Comparison of ENCODE assay signal across 1 cellular context in the genomic region with DNA sequence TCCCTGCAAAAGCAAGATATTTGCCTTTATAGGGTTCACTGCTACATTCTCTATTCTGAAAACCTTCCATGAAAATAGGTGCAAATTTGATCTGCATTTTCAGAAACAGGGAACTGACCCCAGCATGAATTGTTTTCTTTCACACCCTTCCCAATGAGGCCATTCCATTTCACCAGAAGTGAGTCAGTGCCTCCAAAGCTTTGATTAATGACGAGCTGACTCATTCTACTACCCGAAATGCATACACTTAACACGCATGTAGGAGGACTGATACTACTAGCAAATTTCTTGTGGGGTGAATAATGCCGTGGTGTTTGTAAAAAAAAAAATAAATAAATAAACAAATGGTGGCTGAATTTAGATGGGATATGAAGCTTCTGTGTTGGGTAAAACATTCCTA.
TF ChIP-seq lines count a peak whose summit lies in the region.

No MANE protein-coding gene starts in this region.

TF ChIP-seq in K562, 482 proteins besides CTCF, POLR2A, EP300 and RAD21 (continued from another document):
- TF ChIP-seq JUN (IDR thresholded peaks at IDR 0.05; ENCODE audit: borderline replicate concordance, low read depth, low read length) (peak; percentile 87), JUN (CRISPR knock-in tag; IDR thresholded peaks at IDR 0.05; ENCODE audit: borderline replicate concordance) (no peak), ATF6 (CRISPR knock-in tag; IDR thresholded peaks at IDR 0.05) (no peak), SRSF1 (IDR thresholded peaks at IDR 0.05; ENCODE audit: low read depth, low read length) (no peak), SRSF3 (IDR thresholded peaks at IDR 0.05; ENCODE audit: insufficient read depth, low read length) (no peak), MEF2A (IDR thresholded peaks at IDR 0.05; ENCODE audit: control insufficient read depth, low read depth, low read length) (no peak), MAFK (IDR thresholded peaks at IDR 0.05; ENCODE audit: low read length) (peak; percentile 59; the same call in 1 of the 2 replicates), CBFA2T3 (IDR thresholded peaks at IDR 0.05) (0 out of 2 replicates have a peak, but pooled peaks have one; percentile 33), TRIM24 (IDR thresholded peaks at IDR 0.05) (no peak), SMARCA4 (IDR thresholded peaks at IDR 0.05) (peak; percentile 77), DPF2 (IDR thresholded peaks at IDR 0.05) (peak; percentile 85), L3MBTL2 (IDR thresholded peaks at IDR 0.05) (no peak), SMARCC2 (IDR thresholded peaks at IDR 0.05; ENCODE audit: low read depth) (0 out of 2 replicates have a peak, but pooled peaks have one; percentile 55), MEIS2 (IDR thresholded peaks at IDR 0.05; ENCODE audit: partially characterized antibody) (peak; percentile 97), POLR3G (IDR thresholded peaks at IDR 0.05; ENCODE audit: extremely low read depth, insufficient read length, insufficient replicate concordance) (no peak), ZNF75A (CRISPR knock-in tag; IDR thresholded peaks at IDR 0.05) (no peak), ZNF384 (IDR thresholded peaks at IDR 0.05; ENCODE audit: low read depth, low read length) (peak; percentile 46; the same call in 1 of the 2 replicates), NCOR1 (IDR thresholded peaks at IDR 0.05) (no peak), ZNF707 (CRISPR knock-in tag; conservative IDR thresholded peaks at IDR 0.05) (no peak), ARNT (IDR thresholded peaks at IDR 0.05) (0 out of 4 replicates have a peak, but pooled peaks of 1 of the 2 experiments have one; percentile 31), MAFG (tag; conservative IDR thresholded peaks at IDR 0.05) (peak; percentile 74), FOS (IDR thresholded peaks at IDR 0.05; ENCODE audit: extremely low read depth, insufficient read length) (peak; percentile 31), KAT2B (IDR thresholded peaks at IDR 0.05; ENCODE audit: low read depth, low read length) (no peak), PPARD (CRISPR knock-in tag; IDR thresholded peaks at IDR 0.05) (no peak), CREM (IDR thresholded peaks at IDR 0.05; ENCODE audit: low read depth) (no peak), HES1 (IDR thresholded peaks at IDR 0.05; ENCODE audit: low read depth) (peak; percentile 61; the same call in 1 of the 2 replicates), OTX1 (CRISPR knock-in tag; IDR thresholded peaks at IDR 0.05) (no peak), TRIM25 (IDR thresholded peaks at IDR 0.05; ENCODE audit: borderline replicate concordance) (no peak), ETV6 (IDR thresholded peaks at IDR 0.05; ENCODE audit: borderline replicate concordance in 1 of 2, low read depth in 2 of 2, low read length in 1 of 2) (no peak), ETV6 (CRISPR knock-in tag; IDR thresholded peaks at IDR 0.05; ENCODE audit: borderline replicate concordance) (no peak), SMARCE1 (IDR thresholded peaks at IDR 0.05) (peak; percentile 80), MAZ (CRISPR knock-in tag; conservative IDR thresholded peaks at IDR 0.05 in 1 of 2, IDR thresholded peaks at IDR 0.05 in 1 of 2) (no peak), MAFF (IDR thresholded peaks at IDR 0.05; ENCODE audit: low read length) (peak; percentile 30; the same call in 1 of the 2 replicates), ZNF316 (IDR thresholded peaks at IDR 0.05) (peak; percentile 50), SLC30A9 (CRISPR knock-in tag; IDR thresholded peaks at IDR 0.05) (no peak), ZNF318 (IDR thresholded peaks at IDR 0.05; ENCODE audit: borderline replicate concordance in 1 of 2, low read depth in 1 of 2) (no peak), HMG20B (CRISPR knock-in tag; IDR thresholded peaks at IDR 0.05) (no peak), TEAD4 (IDR thresholded peaks at IDR 0.05; ENCODE audit: low read length) (peak; percentile 54; the same call in 1 of the 2 replicates), TEAD4 (CRISPR knock-in tag; IDR thresholded peaks at IDR 0.05; ENCODE audit: borderline replicate concordance) (no peak), NR3C1 (CRISPR knock-in tag; IDR thresholded peaks at IDR 0.05) (no peak), ZBTB17 (CRISPR knock-in tag; IDR thresholded peaks at IDR 0.05) (no peak), NFRKB (IDR thresholded peaks at IDR 0.05; ENCODE audit: low read depth) (no peak), SMAD1 (IDR thresholded peaks at IDR 0.05; ENCODE audit: low read depth, low read length, partially characterized antibody) (no peak), HDAC8 (tag; IDR thresholded peaks at IDR 0.05) (no peak), CBFB (CRISPR knock-in tag; IDR thresholded peaks at IDR 0.05) (no peak), PKNOX1 (IDR thresholded peaks at IDR 0.05) (peak; percentile 85), NR1H2 (CRISPR knock-in tag; IDR thresholded peaks at IDR 0.05) (no peak)
- TF ChIP-seq, protein P1, sequence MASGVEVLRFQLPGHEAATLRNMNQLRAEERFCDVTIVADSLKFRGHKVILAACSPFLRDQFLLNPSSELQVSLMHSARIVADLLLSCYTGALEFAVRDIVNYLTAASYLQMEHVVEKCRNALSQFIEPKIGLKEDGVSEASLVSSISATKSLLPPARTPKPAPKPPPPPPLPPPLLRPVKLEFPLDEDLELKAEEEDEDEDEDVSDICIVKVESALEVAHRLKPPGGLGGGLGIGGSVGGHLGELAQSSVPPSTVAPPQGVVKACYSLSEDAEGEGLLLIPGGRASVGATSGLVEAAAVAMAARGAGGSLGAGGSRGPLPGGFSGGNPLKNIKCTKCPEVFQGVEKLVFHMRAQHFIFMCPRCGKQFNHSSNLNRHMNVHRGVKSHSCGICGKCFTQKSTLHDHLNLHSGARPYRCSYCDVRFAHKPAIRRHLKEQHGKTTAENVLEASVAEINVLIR (CRISPR knock-in tag; IDR thresholded peaks at IDR 0.05): no peak
- TF ChIP-seq, protein P2, sequence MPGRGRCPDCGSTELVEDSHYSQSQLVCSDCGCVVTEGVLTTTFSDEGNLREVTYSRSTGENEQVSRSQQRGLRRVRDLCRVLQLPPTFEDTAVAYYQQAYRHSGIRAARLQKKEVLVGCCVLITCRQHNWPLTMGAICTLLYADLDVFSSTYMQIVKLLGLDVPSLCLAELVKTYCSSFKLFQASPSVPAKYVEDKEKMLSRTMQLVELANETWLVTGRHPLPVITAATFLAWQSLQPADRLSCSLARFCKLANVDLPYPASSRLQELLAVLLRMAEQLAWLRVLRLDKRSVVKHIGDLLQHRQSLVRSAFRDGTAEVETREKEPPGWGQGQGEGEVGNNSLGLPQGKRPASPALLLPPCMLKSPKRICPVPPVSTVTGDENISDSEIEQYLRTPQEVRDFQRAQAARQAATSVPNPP (IDR thresholded peaks at IDR 0.05; ENCODE audit: borderline replicate concordance, insufficient read depth, insufficient read length): no peak
TF ChIP-seq in K562: peak in this region for 27.
